23 cellular contexts compared by ENCODE assay signal in genomic region chr5:7473668-7474215, GRCh38.
DNase-seq lines count a peak whose midpoint lies in the region; ATAC-seq, FAIRE-seq and TF ChIP-seq lines count a peak whose summit lies in the region.
"Had no signal": no experiment of that assay in that cellular context is flagged by ENCODE, and none has a peak within 500 bp of the region (broad histone marks: within the 10 kb centered on the region; RNA-seq: fewer than 3 reads in every experiment).

No MANE protein-coding gene starts in this region.

- POLR2A ChIA-PET in H1 (lab: Charles Lee; ENCODE audit: partially characterized antibody) = interaction anchor here (0.8 kb wide), 1 partner anchor 218 kb away, joined by 3 read pairs; no protein-coding TSS in a partner anchor

- H3K9ac ChIP-seq in HUES48 (ENCODE audit: low read depth, low read length) = no peak overlapping the region
- peak overlapping the region in 1 of 4 experiments; percentile 34; a peak in 1 of 7 replicates for H3K9ac ChIP-seq in H1 (replicated peaks in 1 of 4; ENCODE audit: extremely low read depth in 1 of 4, low read depth in 3 of 4, low read length in 3 of 4)
- no peak overlapping the region for H3K9ac ChIP-seq in trophoblast cell (ENCODE audit: low read length)

- H3K4me1 ChIP-seq in HUES48 (ENCODE audit: control insufficient read depth, insufficient read depth, low read length) (peaks cover 26% of the 10 kb centered on the region), H1 (replicated peaks in 1 of 4; ENCODE audit: control insufficient read depth in 3 of 4, insufficient read depth in 4 of 4, low read length in 3 of 4) (peaks cover 3 to 18% (median 10%) of the 10 kb centered on the region in 4 experiments), trophoblast cell (ENCODE audit: control insufficient read depth in 1 of 2, insufficient read depth in 2 of 2, low read length in 2 of 2) (no peaks in the 10 kb centered on the region)

- H3K18ac ChIP-seq in H1 (ENCODE audit: extremely low read depth, low read length) (no peak overlapping the region), trophoblast cell (ENCODE audit: low read length) (no peak overlapping the region)

- WGBS in H1 (ENCODE audit: extremely low coverage in 1 of 2, insufficient coverage in 1 of 2, insufficient read length in 1 of 2, insufficient replicate concordance in 2 of 2, low coverage in 1 of 2, low lambda C conversion rate in 2 of 2, missing lambda C conversion rate in 1 of 2), 2 experiments = 19% methylated on average over 1 of the region's 1 CpG; no CpG with 5 or more reads in 1 of the 2 experiments
- WGBS in trophoblast cell (ENCODE audit: extremely low coverage, insufficient coverage, insufficient read length) = no CpG with 5 or more reads among the region's 1 CpG

- no peak overlapping the region for H2BK15ac ChIP-seq in H1 (ENCODE audit: low read length)

- H4K12ac ChIP-seq in trophoblast cell (ENCODE audit: low read depth, low read length) = no peak overlapping the region

- H3K27me3 ChIP-seq in HUES48 (ENCODE audit: control insufficient read depth, insufficient read depth, low read length) (no peaks in the 10 kb centered on the region), H1 (replicated peaks in 1 of 4; ENCODE audit: control insufficient read depth in 3 of 4, extremely low read depth in 1 of 4, insufficient read depth in 3 of 4, low read length in 3 of 4) (no peaks in the 10 kb centered on the region), trophoblast cell (ENCODE audit: insufficient read depth, low read length) (no peaks in the 10 kb centered on the region), MG63 (no peaks in the 10 kb centered on the region)

- ATAC-seq in HG03039 (IDR thresholded peaks at IDR 0.05; ENCODE audit: unreplicated experiment) = no peak
- ATAC-seq: Right ventricle myocardium inferior had no signal

- peaks cover 0 to 2% of the 10 kb centered on the region in 2 experiments for H4K20me1 ChIP-seq in H1 (replicated peaks in 1 of 2; ENCODE audit: control insufficient read depth in 1 of 2, insufficient read depth in 2 of 2, low read length in 2 of 2)

- TF ChIP-seq CTCF in H1 (IDR thresholded peaks at IDR 0.05; ENCODE audit: control extremely low read depth in 1 of 3, insufficient read depth in 1 of 3, low read depth in 1 of 3, low read length in 3 of 3) = no peak

- H2BK120ac ChIP-seq in H1 (replicated peaks; ENCODE audit: low read depth, low read length) (no peak overlapping the region), trophoblast cell (ENCODE audit: insufficient read depth, low read length, poor library complexity) (no peak overlapping the region)

- H4K5ac ChIP-seq in H1 (ENCODE audit: insufficient read length, low read depth, low read length) = no peak overlapping the region

- H2AK5ac ChIP-seq in H1 (ENCODE audit: low read depth, low read length) = no peak overlapping the region
- no peak overlapping the region for H2AK5ac ChIP-seq in trophoblast cell (ENCODE audit: low read length)

- DNase-seq in H1 (ENCODE audit: low read depth in 1 of 2, low spot score in 2 of 2) (peak in 1 of 2 experiments; percentile 29), iPS-NIHi11 (ENCODE audit: low spot score) (peak; percentile 54), trophoblast cell (peak; percentile 64 to 76), putamen (ENCODE audit: low spot score) (no peak), MG63 (no peak), AG20443 (ENCODE audit: low spot score) (no peak)
- DNase-seq: AML-193; C1 segment of cervical spinal cord; Calu3; CD8-positive, alpha-beta memory T cell; DMS153; HFFc6; KG1; NCI-H1105; NCI-H2081; NCI-H446 treated with DMSO at 0.1 percent for 48 hours; NCI-H526 treated with DMSO at 0.1 percent for 48 hours had no signal

- H3K14ac ChIP-seq in H1 (ENCODE audit: insufficient read length) (no peak overlapping the region), trophoblast cell (ENCODE audit: low read length) (no peak overlapping the region)

- H2BK20ac ChIP-seq in H1 (ENCODE audit: low read length) = no peak overlapping the region

- CTCF ChIA-PET in H1 (lab: Charles Lee; ENCODE audit: partially characterized antibody) = interaction anchor here (1.0 to 5.3 kb wide), 5 partner anchors 8 to 120 kb away, joined by 4 to 19 read pairs (median 5); no protein-coding TSS in a partner anchor

- no peak overlapping the region for H4K8ac ChIP-seq in H1 (ENCODE audit: extremely low read depth, insufficient read depth, low read length)
- H4K8ac ChIP-seq in trophoblast cell (ENCODE audit: low read depth, low read length) = no peak overlapping the region

- H2AFZ ChIP-seq in H1 (ENCODE audit: low read length) (no peak overlapping the region), trophoblast cell (ENCODE audit: insufficient read depth, low read length, poor library complexity) (no peak overlapping the region)

- no peak for TF ChIP-seq RAD21 in H1 (IDR thresholded peaks at IDR 0.05 in 1 of 2, conservative IDR thresholded peaks at IDR 0.05 in 1 of 2; ENCODE audit: low read depth in 2 of 2, low read length in 2 of 2)

- H2BK5ac ChIP-seq in H1 (ENCODE audit: low read depth, low read length) = no peak overlapping the region
- H2BK5ac ChIP-seq in trophoblast cell (ENCODE audit: low read depth, low read length, poor library complexity) = no peak overlapping the region

- no peaks in the 10 kb centered on the region for H3K36me3 ChIP-seq in HUES48 (ENCODE audit: control insufficient read depth, insufficient read depth, low read length)
- no peaks in the 10 kb centered on the region; a peak in 1 of 8 replicates for H3K36me3 ChIP-seq in H1 (ENCODE audit: control insufficient read depth in 2 of 4, insufficient read depth in 4 of 4, low read length in 3 of 4)
- no peaks in the 10 kb centered on the region for H3K36me3 ChIP-seq in trophoblast cell (ENCODE audit: control insufficient read depth in 1 of 2, insufficient read depth in 2 of 2, low read length in 2 of 2)
- H3K36me3 ChIP-seq in MG63 = no peaks in the 10 kb centered on the region

- H3K4ac ChIP-seq in H1 (replicated peaks; ENCODE audit: insufficient read length, low read depth, low read length) (no peak overlapping the region), trophoblast cell (ENCODE audit: low read depth, low read length) (no peak overlapping the region)

- H3K23ac ChIP-seq in H1 (ENCODE audit: insufficient read length) = no peak overlapping the region
- no peak overlapping the region for H3K23ac ChIP-seq in trophoblast cell (ENCODE audit: low read length)

- H3K56ac ChIP-seq in H1 (replicated peaks; ENCODE audit: insufficient read length, low read depth, low read length) = no peak overlapping the region

- H3K4me2 ChIP-seq in H1 (ENCODE audit: insufficient read depth in 1 of 2, low read depth in 2 of 2, low read length in 2 of 2) (peak overlapping the region; percentile 7 to 43), trophoblast cell (ENCODE audit: low read length) (no peak overlapping the region)

- H3K79me2 ChIP-seq in H1 (ENCODE audit: control insufficient read depth in 1 of 2, insufficient read depth in 2 of 2, low read length in 2 of 2) (peaks cover 0 to 93% of the 10 kb centered on the region in 2 experiments; a peak in 3 of 4 replicates), trophoblast cell (ENCODE audit: control insufficient read depth, insufficient read depth, low read length, poor library complexity) (no peaks in the 10 kb centered on the region)

- H3K9me3 ChIP-seq in HUES48 (ENCODE audit: control insufficient read depth, insufficient read depth, low read length) = peaks cover 14% of the 10 kb centered on the region
- peaks cover 0 to 4% of the 10 kb centered on the region in 2 experiments; a peak in 3 of 4 replicates for H3K9me3 ChIP-seq in H1 (ENCODE audit: insufficient read depth in 2 of 2, low read depth in 1 of 2, low read length in 1 of 2)
- no peaks in the 10 kb centered on the region for H3K9me3 ChIP-seq in trophoblast cell (ENCODE audit: insufficient read depth, low read depth, low read length)
- peaks cover 6% of the 10 kb centered on the region for H3K9me3 ChIP-seq in MG63

- peak overlapping the region; percentile 94 for H3K27ac ChIP-seq in HUES48 (ENCODE audit: low read depth, low read length)
- H3K27ac ChIP-seq in H1 (ENCODE audit: low read depth, low read length) = peak overlapping the region; percentile 58
- no peak overlapping the region for H3K27ac ChIP-seq in trophoblast cell (ENCODE audit: low read depth, low read length)

- TF ChIP-seq EP300 in H1 (IDR thresholded peaks at IDR 0.05; ENCODE audit: borderline replicate concordance in 1 of 2, low read depth in 2 of 2, low read length in 2 of 2) = peak in 1 of 2 experiments; percentile 68; a peak in 1 of 3 replicates

- no peak for TF ChIP-seq POLR2A in H1 (IDR thresholded peaks at IDR 0.05; ENCODE audit: control extremely low read depth in 1 of 2, low read depth in 2 of 2, low read length in 2 of 2)

- H3K79me1 ChIP-seq in H1 (ENCODE audit: low read depth, low read length) (peaks cover 3% of the 10 kb centered on the region; the same call in 1 of the 2 replicates), trophoblast cell (ENCODE audit: low read length) (no peaks in the 10 kb centered on the region)

- H2BK12ac ChIP-seq in H1 (ENCODE audit: low read depth, low read length) (no peak overlapping the region), trophoblast cell (ENCODE audit: low read length) (no peak overlapping the region)

- peak; percentile 97 for FAIRE-seq in H1 (lab: Jason Lieb, UNC)
- FAIRE-seq: G401.6, GM19239, H54 had no signal

- no peaks in the 10 kb centered on the region for H3K23me2 ChIP-seq in H1 (ENCODE audit: low read depth, low read length)

- H3K4me3 ChIP-seq in HUES48 (ENCODE audit: low read depth, low read length) (no peak overlapping the region), H1 (ENCODE audit: extremely low read depth in 1 of 4, insufficient read depth in 2 of 4, low read depth in 3 of 4, low read length in 4 of 4) (peak overlapping the region in 1 of 4 experiments; percentile 5; a peak in 1 of 8 replicates), trophoblast cell (ENCODE audit: low read depth, low read length) (no peak overlapping the region), MG63 (no peak overlapping the region)

- H4K91ac ChIP-seq in H1 (replicated peaks; ENCODE audit: insufficient read length, low read length) (no peak overlapping the region), trophoblast cell (ENCODE audit: low read depth, low read length) (no peak overlapping the region)

TF ChIP-seq in H1, 55 proteins besides CTCF, POLR2A, EP300 and RAD21 (continues in another document):
- TF ChIP-seq KDM4A (IDR thresholded peaks at IDR 0.05; ENCODE audit: low read depth, low read length, severe bottlenecking) = no peak
- 0 out of 2 replicates have a peak, but pooled peaks have one; percentile 32 for TF ChIP-seq TCF12 (IDR thresholded peaks at IDR 0.05; ENCODE audit: low read depth, low read length)
- TF ChIP-seq TEAD4 (IDR thresholded peaks at IDR 0.05; ENCODE audit: low read depth, low read length) = 0 out of 2 replicates have a peak, but pooled peaks have one; percentile 61
- TF ChIP-seq TAF1 (IDR thresholded peaks at IDR 0.05; ENCODE audit: low read depth, low read length) = 0 out of 2 replicates have a peak, but pooled peaks have one; percentile 44
- TF ChIP-seq SP1 (IDR thresholded peaks at IDR 0.05; ENCODE audit: low read depth, low read length) = peak; percentile 70
- TF ChIP-seq JUN (IDR thresholded peaks at IDR 0.05; ENCODE audit: low read depth, low read length) = no peak
- no peak for TF ChIP-seq RBBP5 (IDR thresholded peaks at IDR 0.05; ENCODE audit: borderline replicate concordance, low read depth, low read length)
- TF ChIP-seq BCL11A (IDR thresholded peaks at IDR 0.05; ENCODE audit: low read depth in 2 of 2, low read length in 2 of 2) = no peak

Comparison
In these comparisons a context has a peak if more than half of its experiments do, and no peak if none do; other contexts are left out.
1. DNase-seq: peak in iPS-NIHi11 (single experiment) and trophoblast cell (2 of 2); none in putamen (single experiment), MG63 (single experiment) and AG20443 (single experiment).